In the genomic region with DNA sequence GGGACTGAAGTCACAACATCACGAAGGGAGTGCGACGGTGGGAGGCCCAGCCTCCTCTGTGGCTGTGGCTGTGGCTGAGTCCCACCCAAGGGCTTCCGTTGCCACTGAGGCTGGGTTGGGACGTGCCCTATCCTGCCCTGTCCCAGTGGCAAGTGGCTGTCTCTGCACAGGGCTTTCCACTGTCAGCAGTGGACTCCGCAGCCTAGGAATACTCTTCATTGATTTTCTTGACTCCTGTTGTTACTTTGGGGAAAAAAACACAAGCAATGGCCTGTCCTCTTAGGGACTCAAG, we compare ENCODE assay signal across 2 cellular contexts.
TF ChIP-seq lines count a peak whose summit lies in the region.

No MANE protein-coding gene starts in this region.

TF ChIP-seq in K562, 482 proteins besides CTCF, POLR2A, EP300 and RAD21 (continued from another document):
- TF ChIP-seq, protein P1, sequence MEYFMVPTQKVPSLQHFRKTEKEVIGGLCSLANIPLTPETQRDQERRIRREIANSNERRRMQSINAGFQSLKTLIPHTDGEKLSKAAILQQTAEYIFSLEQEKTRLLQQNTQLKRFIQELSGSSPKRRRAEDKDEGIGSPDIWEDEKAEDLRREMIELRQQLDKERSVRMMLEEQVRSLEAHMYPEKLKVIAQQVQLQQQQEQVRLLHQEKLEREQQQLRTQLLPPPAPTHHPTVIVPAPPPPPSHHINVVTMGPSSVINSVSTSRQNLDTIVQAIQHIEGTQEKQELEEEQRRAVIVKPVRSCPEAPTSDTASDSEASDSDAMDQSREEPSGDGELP (CRISPR knock-in tag; IDR thresholded peaks at IDR 0.05; ENCODE audit: borderline replicate concordance), result no peak
- TF ChIP-seq ELF2 (CRISPR knock-in tag; IDR thresholded peaks at IDR 0.05), result no peak

TF ChIP-seq in HepG2, 621 proteins besides CTCF, POLR2A, EP300 and RAD21:
- TF ChIP-seq, protein P2, sequence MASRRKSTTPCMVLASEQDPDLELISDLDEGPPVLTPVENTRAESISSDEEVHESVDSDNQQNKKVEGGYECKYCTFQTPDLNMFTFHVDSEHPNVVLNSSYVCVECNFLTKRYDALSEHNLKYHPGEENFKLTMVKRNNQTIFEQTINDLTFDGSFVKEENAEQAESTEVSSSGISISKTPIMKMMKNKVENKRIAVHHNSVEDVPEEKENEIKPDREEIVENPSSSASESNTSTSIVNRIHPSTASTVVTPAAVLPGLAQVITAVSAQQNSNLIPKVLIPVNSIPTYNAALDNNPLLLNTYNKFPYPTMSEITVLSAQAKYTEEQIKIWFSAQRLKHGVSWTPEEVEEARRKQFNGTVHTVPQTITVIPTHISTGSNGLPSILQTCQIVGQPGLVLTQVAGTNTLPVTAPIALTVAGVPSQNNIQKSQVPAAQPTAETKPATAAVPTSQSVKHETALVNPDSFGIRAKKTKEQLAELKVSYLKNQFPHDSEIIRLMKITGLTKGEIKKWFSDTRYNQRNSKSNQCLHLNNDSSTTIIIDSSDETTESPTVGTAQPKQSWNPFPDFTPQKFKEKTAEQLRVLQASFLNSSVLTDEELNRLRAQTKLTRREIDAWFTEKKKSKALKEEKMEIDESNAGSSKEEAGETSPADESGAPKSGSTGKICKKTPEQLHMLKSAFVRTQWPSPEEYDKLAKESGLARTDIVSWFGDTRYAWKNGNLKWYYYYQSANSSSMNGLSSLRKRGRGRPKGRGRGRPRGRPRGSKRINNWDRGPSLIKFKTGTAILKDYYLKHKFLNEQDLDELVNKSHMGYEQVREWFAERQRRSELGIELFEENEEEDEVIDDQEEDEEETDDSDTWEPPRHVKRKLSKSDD (CRISPR knock-in tag; IDR thresholded peaks at IDR 0.05; ENCODE audit: low read depth), result no peak
- no peak for TF ChIP-seq ZFP36L1 (CRISPR knock-in tag; IDR thresholded peaks at IDR 0.05)
- TF ChIP-seq, protein P3, sequence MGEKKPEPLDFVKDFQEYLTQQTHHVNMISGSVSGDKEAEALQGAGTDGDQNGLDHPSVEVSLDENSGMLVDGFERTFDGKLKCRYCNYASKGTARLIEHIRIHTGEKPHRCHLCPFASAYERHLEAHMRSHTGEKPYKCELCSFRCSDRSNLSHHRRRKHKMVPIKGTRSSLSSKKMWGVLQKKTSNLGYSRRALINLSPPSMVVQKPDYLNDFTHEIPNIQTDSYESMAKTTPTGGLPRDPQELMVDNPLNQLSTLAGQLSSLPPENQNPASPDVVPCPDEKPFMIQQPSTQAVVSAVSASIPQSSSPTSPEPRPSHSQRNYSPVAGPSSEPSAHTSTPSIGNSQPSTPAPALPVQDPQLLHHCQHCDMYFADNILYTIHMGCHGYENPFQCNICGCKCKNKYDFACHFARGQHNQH (CRISPR knock-in tag; IDR thresholded peaks at IDR 0.05), result no peak
- no peak for TF ChIP-seq MED1 (CRISPR knock-in tag; IDR thresholded peaks at IDR 0.05)
- TF ChIP-seq ZNF350 (CRISPR knock-in tag; IDR thresholded peaks at IDR 0.05; ENCODE audit: borderline replicate concordance, low read depth), result no peak
- TF ChIP-seq, protein P4, sequence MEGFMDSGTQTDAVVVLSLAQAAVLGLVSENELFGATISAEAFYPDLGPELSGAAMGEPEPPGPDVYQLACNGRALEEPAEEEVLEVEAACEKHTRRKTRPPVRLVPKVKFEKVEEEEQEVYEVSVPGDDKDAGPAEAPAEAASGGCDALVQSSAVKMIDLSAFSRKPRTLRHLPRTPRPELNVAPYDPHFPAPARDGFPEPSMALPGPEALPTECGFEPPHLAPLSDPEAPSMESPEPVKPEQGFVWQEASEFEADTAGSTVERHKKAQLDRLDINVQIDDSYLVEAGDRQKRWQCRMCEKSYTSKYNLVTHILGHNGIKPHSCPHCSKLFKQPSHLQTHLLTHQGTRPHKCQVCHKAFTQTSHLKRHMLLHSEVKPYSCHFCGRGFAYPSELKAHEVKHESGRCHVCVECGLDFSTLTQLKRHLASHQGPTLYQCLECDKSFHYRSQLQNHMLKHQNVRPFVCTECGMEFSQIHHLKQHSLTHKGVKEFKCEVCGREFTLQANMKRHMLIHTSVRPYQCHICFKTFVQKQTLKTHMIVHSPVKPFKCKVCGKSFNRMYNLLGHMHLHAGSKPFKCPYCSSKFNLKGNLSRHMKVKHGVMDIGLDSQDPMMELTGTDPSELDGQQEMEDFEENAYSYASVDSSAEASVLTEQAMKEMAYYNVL (CRISPR knock-in tag; IDR thresholded peaks at IDR 0.05; ENCODE audit: borderline replicate concordance), result no peak
- no peak for TF ChIP-seq XRCC5 (optimal IDR thresholded peaks at IDR 0.05; ENCODE audit: low read length)
- no peak for TF ChIP-seq MIXL1 (CRISPR knock-in tag; IDR thresholded peaks at IDR 0.05)
- TF ChIP-seq NPAS2 (CRISPR knock-in tag; IDR thresholded peaks at IDR 0.05; ENCODE audit: borderline replicate concordance), result no peak
